In the genomic region with DNA sequence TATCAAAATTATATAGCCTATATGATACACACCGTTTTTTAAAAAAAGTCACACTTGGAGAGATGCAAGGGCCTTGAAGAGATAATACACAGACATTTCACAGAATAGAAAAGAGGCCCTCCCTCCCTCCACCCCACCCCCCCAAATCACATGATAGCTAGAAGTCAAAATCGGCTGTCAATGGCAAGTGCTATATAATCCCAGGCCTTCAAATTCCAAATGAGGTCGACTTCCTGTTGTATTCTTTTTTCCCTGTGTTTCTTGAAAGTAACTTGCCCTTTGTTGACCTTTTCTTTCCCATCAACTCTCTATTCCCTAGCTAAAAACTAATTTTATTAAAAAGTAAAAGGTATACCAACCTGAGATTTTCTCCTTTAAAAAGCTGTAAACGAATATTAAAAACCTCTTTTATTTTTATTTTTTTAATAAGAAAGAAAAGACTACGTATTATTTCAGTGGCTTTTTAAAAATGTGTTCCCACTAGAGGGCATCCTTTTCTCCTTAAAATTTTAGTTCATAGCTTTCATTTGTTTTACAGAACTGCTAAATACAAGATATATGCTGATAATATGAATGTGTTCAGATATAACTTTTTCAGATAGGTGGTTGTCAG, we compare ENCODE assay signal across 10 cellular contexts. TPM values are rescaled to one million over a fixed set of nuclear protein-coding genes. Genes with fewer than 3 reads are reported as not detected.
DNase-seq lines count a peak whose midpoint lies in the region; ATAC-seq and TF ChIP-seq lines count a peak whose summit lies in the region.
"Had no signal": no experiment of that assay in that cellular context is flagged by ENCODE, and none has a peak within 500 bp of the region (broad histone marks: within the 10 kb centered on the region; RNA-seq: fewer than 3 reads in every experiment).

No MANE protein-coding gene starts in this region.

- no peaks in the 10 kb centered on the region for H3K36me3 ChIP-seq in liver (ENCODE audit: control insufficient read depth in 4 of 4, insufficient read depth in 3 of 4, low read depth in 1 of 4, low read length in 3 of 4)

- H3K4me3 ChIP-seq in liver (ENCODE audit: low read depth in 1 of 3, low read length in 3 of 3) = no peak overlapping the region

- H3K27me3 Mint-ChIP-seq in HFFc6 (ENCODE audit: insufficient read depth) = peaks cover 2% of the 10 kb centered on the region; the same call in 1 of the 2 replicates
- H3K27me3 Mint-ChIP-seq in activated T-helper 2 cell treated with anti-CD3 and anti-CD28 coated beads, Interferon-gamma antibody, Interleukin-2, Interleukin-4, amounts not matched to agents 10 μg/mL and 5 μg/mL and 100 μg/mL, durations not matched to agents 14 hours and 24 hours and 36 hours (ENCODE audit: low read depth) = no peaks in the 10 kb centered on the region

- peak; percentile 31 for DNase-seq in CD1c-positive myeloid dendritic cell (ENCODE audit: extremely low spot score)
- DNase-seq in HFFc6 = peak; percentile 33
- DNase-seq in activated T-helper 2 cell treated with anti-CD3 and anti-CD28 coated beads, Interferon-gamma antibody, Interleukin-2, Interleukin-4, amounts not matched to agents 10 μg/mL and 5 μg/mL and 100 μg/mL, durations not matched to agents 14 hours and 24 hours and 36 hours (ENCODE audit: low spot score) = no peak
- no peak for DNase-seq in SKM-1 (lab: John Stamatoyannopoulos, UW; ENCODE audit: unreplicated experiment)
- DNase-seq: stimulated activated CD8-positive, alpha-beta memory T cell treated with anti-CD3 and anti-CD28 coated beads, Interleukin-4, amount 100 ng/mL, for 48 hours had no signal

- H3K4me1 ChIP-seq in liver (ENCODE audit: control insufficient read depth in 4 of 4, insufficient read depth in 4 of 4, low read length in 3 of 4) = peaks cover 0 to 5% (median 3%) of the 10 kb centered on the region in 4 donors

- peak overlapping the region; percentile 43; the same call in 1 of the 2 replicates for H3K4me3 Mint-ChIP-seq in HFFc6
- no peak overlapping the region for H3K4me3 Mint-ChIP-seq in activated T-helper 2 cell treated with anti-CD3 and anti-CD28 coated beads, Interferon-gamma antibody, Interleukin-2, Interleukin-4, amounts not matched to agents 10 μg/mL and 5 μg/mL and 100 μg/mL, durations not matched to agents 14 hours and 24 hours and 36 hours (ENCODE audit: low read depth)

- H3K9ac ChIP-seq in liver (ENCODE audit: low read depth in 1 of 2, low read length in 2 of 2) = no peak overlapping the region

- H3K9me3 Mint-ChIP-seq in HFFc6 = no peaks in the 10 kb centered on the region
- H3K9me3 Mint-ChIP-seq in activated T-helper 2 cell treated with anti-CD3 and anti-CD28 coated beads, Interferon-gamma antibody, Interleukin-2, Interleukin-4, amounts not matched to agents 10 μg/mL and 5 μg/mL and 100 μg/mL, durations not matched to agents 14 hours and 24 hours and 36 hours = no peaks in the 10 kb centered on the region

- WGBS in liver = 37% methylated on average over 5 of the region's 5 CpGs

- intact Hi-C loops in activated T-helper 2 cell treated with anti-CD3 and anti-CD28 coated beads, Interferon-gamma antibody, Interleukin-2, Interleukin-4, amounts not matched to agents 10 μg/mL and 5 μg/mL and 100 μg/mL, durations not matched to agents 14 hours and 24 hours and 36 hours (cut with micrococcal nuclease) = no loop called here

- peak; percentile 31 to 40 for TF ChIP-seq RAD21 in liver (IDR thresholded peaks at IDR 0.05)

- no peak overlapping the region for H3K27ac ChIP-seq in liver (ENCODE audit: low read depth in 1 of 2, low read length in 2 of 2)

- H3K27me3 ChIP-seq in liver (ENCODE audit: control insufficient read depth in 4 of 4, insufficient read depth in 4 of 4, low read length in 3 of 4) = no peaks in the 10 kb centered on the region

- peak overlapping the region; percentile 79 for H3K27ac Mint-ChIP-seq in HFFc6
- peak overlapping the region; percentile 69 for H3K27ac Mint-ChIP-seq in activated T-helper 2 cell treated with anti-CD3 and anti-CD28 coated beads, Interferon-gamma antibody, Interleukin-2, Interleukin-4, amounts not matched to agents 10 μg/mL and 5 μg/mL and 100 μg/mL, durations not matched to agents 14 hours and 24 hours and 36 hours

- peaks cover 4% of the 10 kb centered on the region for H3K36me3 Mint-ChIP-seq in HFFc6 (ENCODE audit: low read depth)
- H3K36me3 Mint-ChIP-seq in activated T-helper 2 cell treated with anti-CD3 and anti-CD28 coated beads, Interferon-gamma antibody, Interleukin-2, Interleukin-4, amounts not matched to agents 10 μg/mL and 5 μg/mL and 100 μg/mL, durations not matched to agents 14 hours and 24 hours and 36 hours (ENCODE audit: low read depth) = peaks cover 25% of the 10 kb centered on the region

- TF ChIP-seq CTCF in HFFc6 (IDR thresholded peaks at IDR 0.05) (peak; percentile 78), liver (IDR thresholded peaks at IDR 0.05; ENCODE audit: low read depth, low read length, missing input control) (no peak)

- no peaks in the 10 kb centered on the region for H3K9me3 ChIP-seq in liver (ENCODE audit: control insufficient read depth in 4 of 4, low read length in 3 of 4)

- H3K4me1 Mint-ChIP-seq in HFFc6 (ENCODE audit: low read depth) = peaks cover 63% of the 10 kb centered on the region
- peaks cover 38% of the 10 kb centered on the region for H3K4me1 Mint-ChIP-seq in activated T-helper 2 cell treated with anti-CD3 and anti-CD28 coated beads, Interferon-gamma antibody, Interleukin-2, Interleukin-4, amounts not matched to agents 10 μg/mL and 5 μg/mL and 100 μg/mL, durations not matched to agents 14 hours and 24 hours and 36 hours (ENCODE audit: low read depth)

- no peak for ATAC-seq in HG03280 (IDR thresholded peaks at IDR 0.05; ENCODE audit: unreplicated experiment)
- ATAC-seq in GM21619 (IDR thresholded peaks at IDR 0.05; ENCODE audit: unreplicated experiment) = no peak
- ATAC-seq in GM18867 (IDR thresholded peaks at IDR 0.05; ENCODE audit: unreplicated experiment) = no peak
- ATAC-seq: Right ventricle myocardium inferior had no signal

TF ChIP-seq in liver, 16 proteins besides CTCF, POLR2A, EP300 and RAD21:
- TF ChIP-seq, protein P1, sequence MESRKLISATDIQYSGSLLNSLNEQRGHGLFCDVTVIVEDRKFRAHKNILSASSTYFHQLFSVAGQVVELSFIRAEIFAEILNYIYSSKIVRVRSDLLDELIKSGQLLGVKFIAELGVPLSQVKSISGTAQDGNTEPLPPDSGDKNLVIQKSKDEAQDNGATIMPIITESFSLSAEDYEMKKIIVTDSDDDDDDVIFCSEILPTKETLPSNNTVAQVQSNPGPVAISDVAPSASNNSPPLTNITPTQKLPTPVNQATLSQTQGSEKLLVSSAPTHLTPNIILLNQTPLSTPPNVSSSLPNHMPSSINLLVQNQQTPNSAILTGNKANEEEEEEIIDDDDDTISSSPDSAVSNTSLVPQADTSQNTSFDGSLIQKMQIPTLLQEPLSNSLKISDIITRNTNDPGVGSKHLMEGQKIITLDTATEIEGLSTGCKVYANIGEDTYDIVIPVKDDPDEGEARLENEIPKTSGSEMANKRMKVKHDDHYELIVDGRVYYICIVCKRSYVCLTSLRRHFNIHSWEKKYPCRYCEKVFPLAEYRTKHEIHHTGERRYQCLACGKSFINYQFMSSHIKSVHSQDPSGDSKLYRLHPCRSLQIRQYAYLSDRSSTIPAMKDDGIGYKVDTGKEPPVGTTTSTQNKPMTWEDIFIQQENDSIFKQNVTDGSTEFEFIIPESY (IDR thresholded peaks at IDR 0.05) = no peak
- TF ChIP-seq, protein P2, sequence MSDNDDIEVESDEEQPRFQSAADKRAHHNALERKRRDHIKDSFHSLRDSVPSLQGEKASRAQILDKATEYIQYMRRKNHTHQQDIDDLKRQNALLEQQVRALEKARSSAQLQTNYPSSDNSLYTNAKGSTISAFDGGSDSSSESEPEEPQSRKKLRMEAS (IDR thresholded peaks at IDR 0.05) = no peak
- TF ChIP-seq, protein P3, sequence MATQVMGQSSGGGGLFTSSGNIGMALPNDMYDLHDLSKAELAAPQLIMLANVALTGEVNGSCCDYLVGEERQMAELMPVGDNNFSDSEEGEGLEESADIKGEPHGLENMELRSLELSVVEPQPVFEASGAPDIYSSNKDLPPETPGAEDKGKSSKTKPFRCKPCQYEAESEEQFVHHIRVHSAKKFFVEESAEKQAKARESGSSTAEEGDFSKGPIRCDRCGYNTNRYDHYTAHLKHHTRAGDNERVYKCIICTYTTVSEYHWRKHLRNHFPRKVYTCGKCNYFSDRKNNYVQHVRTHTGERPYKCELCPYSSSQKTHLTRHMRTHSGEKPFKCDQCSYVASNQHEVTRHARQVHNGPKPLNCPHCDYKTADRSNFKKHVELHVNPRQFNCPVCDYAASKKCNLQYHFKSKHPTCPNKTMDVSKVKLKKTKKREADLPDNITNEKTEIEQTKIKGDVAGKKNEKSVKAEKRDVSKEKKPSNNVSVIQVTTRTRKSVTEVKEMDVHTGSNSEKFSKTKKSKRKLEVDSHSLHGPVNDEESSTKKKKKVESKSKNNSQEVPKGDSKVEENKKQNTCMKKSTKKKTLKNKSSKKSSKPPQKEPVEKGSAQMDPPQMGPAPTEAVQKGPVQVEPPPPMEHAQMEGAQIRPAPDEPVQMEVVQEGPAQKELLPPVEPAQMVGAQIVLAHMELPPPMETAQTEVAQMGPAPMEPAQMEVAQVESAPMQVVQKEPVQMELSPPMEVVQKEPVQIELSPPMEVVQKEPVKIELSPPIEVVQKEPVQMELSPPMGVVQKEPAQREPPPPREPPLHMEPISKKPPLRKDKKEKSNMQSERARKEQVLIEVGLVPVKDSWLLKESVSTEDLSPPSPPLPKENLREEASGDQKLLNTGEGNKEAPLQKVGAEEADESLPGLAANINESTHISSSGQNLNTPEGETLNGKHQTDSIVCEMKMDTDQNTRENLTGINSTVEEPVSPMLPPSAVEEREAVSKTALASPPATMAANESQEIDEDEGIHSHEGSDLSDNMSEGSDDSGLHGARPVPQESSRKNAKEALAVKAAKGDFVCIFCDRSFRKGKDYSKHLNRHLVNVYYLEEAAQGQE (IDR thresholded peaks at IDR 0.05) = no peak
- TF ChIP-seq RXRA (IDR thresholded peaks at IDR 0.05) (no peak), NR2F2 (IDR thresholded peaks at IDR 0.05) (peak; percentile 17), EGR1 (IDR thresholded peaks at IDR 0.05; ENCODE audit: low read depth in 2 of 2) (no peak)
TF ChIP-seq in liver: peak in this region for 1.

RNA-seq across cellular contexts. Expression of a gene that starts 46.6 kb away (rescaled TPM):
- 100 to 1,000 TPM in 4 of 6 experiments, 10 to 100 TPM in 2; 95.7 to 105 (median 101) TPM for total RNA-seq in HFFc6 (2021; fragmentation: NEBNext Ultra II Directional; extraction: Animal tissue kit (Norgen Biotek cat#: 25700))
- total RNA-seq in activated T-helper 2 cell treated with anti-CD3 and anti-CD28 coated beads, Interferon-gamma antibody, Interleukin-2, Interleukin-4, amounts not matched to agents 10 μg/mL and 5 μg/mL and 100 μg/mL, durations not matched to agents 14 hours and 24 hours and 36 hours = 82.6 and 86.3 TPM in 2 replicates
- total RNA-seq in liver = 10 to 100 TPM; 25.5 to 45.4 TPM
- 10 to 100 TPM; 10.5 to 20.7 TPM for polyA plus RNA-seq in liver

Comparison
In these comparisons a context has a peak if more than half of its experiments do, and no peak if none do; other contexts are left out.
1. DNase-seq: peak in CD1c-positive myeloid dendritic cell (single experiment) and HFFc6 (single experiment); none in activated T-helper 2 cell treated with anti-CD3 and anti-CD28 coated beads, Interferon-gamma antibody, Interleukin-2, Interleukin-4, amounts not matched to agents 10 μg/mL and 5 μg/mL and 100 μg/mL, durations not matched to agents 14 hours and 24 hours and 36 hours (single experiment) and SKM-1 (single experiment).